8 cellular contexts compared by ENCODE assay signal in genomic region chr16:87778830-87779579, GRCh38. TPM values are rescaled to one million over a fixed set of nuclear protein-coding genes. Genes with fewer than 3 reads are reported as not detected.
DNase-seq lines count a peak whose midpoint lies in the region; ATAC-seq lines count a peak whose summit lies in the region.

No MANE protein-coding gene starts in this region.

- ATAC-seq in GM19023 (IDR thresholded peaks at IDR 0.05; ENCODE audit: unreplicated experiment), result peak; percentile 43
- ATAC-seq in HG03378 (IDR thresholded peaks at IDR 0.05; ENCODE audit: unreplicated experiment), result peak; percentile 55

- DNase-seq in AML-193 (lab: John Stamatoyannopoulos, UW) (peak; percentile 96 to 97), NCI-H510A (lab: John Stamatoyannopoulos, UW) (peak; percentile 90), cerebellum (ENCODE audit: low spot score) (peak; percentile 87)
- DNase-seq in activated CD4-positive, alpha-beta T cell treated with anti-CD3 and anti-CD28 coated beads for 24 hours (ENCODE audit: low read depth in 2 of 2), result peak; percentile 94 to 95
- peak; percentile 95 to 97 for DNase-seq in stimulated activated CD4-positive, alpha-beta T cell treated with anti-CD3 and anti-CD28 coated beads, Interleukin-2, amount 100 ng/mL, for 24 hours

- H3K27me3 ChIP-seq in layer of hippocampus (ENCODE audit: control insufficient read depth, insufficient read depth, low read length), result no peaks in the 10 kb centered on the region

- peak overlapping the region; percentile 35 for H3K27ac ChIP-seq in layer of hippocampus (ENCODE audit: low read depth, low read length)

RNA-seq across cellular contexts. Expression of gene KLHDC4, which starts 13.2 kb away (rescaled TPM):
- total RNA-seq in cerebellum, result 36.7 TPM

Comparison
In these comparisons a context has a peak if more than half of its experiments do, and no peak if none do; other contexts are left out.
1. Peak in every context shown above with its lines: DNase-seq, ATAC-seq and H3K27ac ChIP-seq.